Comparison of ENCODE assay signal across 8 cellular contexts in genomic region chr7:127392182-127392565, GRCh38. TPM values are rescaled to one million over a fixed set of nuclear protein-coding genes. Genes with fewer than 3 reads are reported as not detected.
DNase-seq lines count a peak whose midpoint lies in the region; ATAC-seq and TF ChIP-seq lines count a peak whose summit lies in the region.

No MANE protein-coding gene starts in this region.

- no peak overlapping the region for H3K4ac ChIP-seq in neuronal stem cell (ENCODE audit: low read length)

- no peak overlapping the region for H2BK5ac ChIP-seq in neuronal stem cell (ENCODE audit: low read length)

- H3K27ac ChIP-seq in OCI-LY1 (ENCODE audit: low read depth, low read length, poor library complexity, severe bottlenecking) (peak overlapping the region; percentile 78), neuronal stem cell (replicated peaks; ENCODE audit: low read length) (no peak overlapping the region), temporal lobe (ENCODE audit: low read depth, low read length) (peak overlapping the region; percentile 61)

- peaks cover 2% of the 10 kb centered on the region for H3K79me1 ChIP-seq in neuronal stem cell (ENCODE audit: low read depth, low read length)

- DNase-seq in NOMO-1 treated with DMSO at 0.1 percent for 48 hours (lab: John Stamatoyannopoulos, UW; ENCODE audit: unreplicated experiment) (peak; percentile 10), NOMO-1 treated with dmso at 0.1 percent for 144 hours (lab: John Stamatoyannopoulos, UW; ENCODE audit: unreplicated experiment) (no peak), fibroblast of the conjunctiva (ENCODE audit: low read depth) (peak; percentile 6), neuronal stem cell (ENCODE audit: low spot score) (no peak)
- peak; percentile 59 for DNase-seq in activated effector memory CD4-positive, alpha-beta T cell treated with Interleukin-2 at 50 U/mL for 16 hours

- H3K18ac ChIP-seq in neuronal stem cell (ENCODE audit: low read length) = peak overlapping the region; percentile 64

- H3K36me3 ChIP-seq in OCI-LY1 (ENCODE audit: insufficient read depth, low read length) (peaks cover 42% of the 10 kb centered on the region), neuronal stem cell (replicated peaks in 1 of 2; ENCODE audit: control insufficient read depth in 2 of 2, insufficient read depth in 2 of 2, low read length in 2 of 2) (peaks cover 1 to 37% of the 10 kb centered on the region in 2 donors)

- ATAC-seq in HG02870 (IDR thresholded peaks at IDR 0.05; ENCODE audit: unreplicated experiment) = peak; percentile 38

- H3K23ac ChIP-seq in neuronal stem cell (ENCODE audit: low read depth, low read length, poor library complexity) = peak overlapping the region; percentile 65

- peak overlapping the region; percentile 5 for H3K14ac ChIP-seq in neuronal stem cell (ENCODE audit: low read length)

- no peak for TF ChIP-seq CTCF in OCI-LY1 (IDR thresholded peaks at IDR 0.05; ENCODE audit: low read length)

- H3K4me2 ChIP-seq in OCI-LY1 (ENCODE audit: low read length) (peak overlapping the region; percentile 94), neuronal stem cell (ENCODE audit: insufficient read depth, low read length, poor library complexity, severe bottlenecking) (peak overlapping the region; percentile 90)

- peaks cover 39% of the 10 kb centered on the region for H3K4me1 ChIP-seq in OCI-LY1 (ENCODE audit: insufficient read depth, low read length, severe bottlenecking)
- peaks cover 0 to 3% of the 10 kb centered on the region in 2 donors for H3K4me1 ChIP-seq in neuronal stem cell (ENCODE audit: control insufficient read depth in 2 of 2, insufficient read depth in 1 of 2, low read depth in 1 of 2, low read length in 2 of 2)

- no peak overlapping the region for H2BK15ac ChIP-seq in neuronal stem cell (ENCODE audit: low read length)

- H3K27me3 ChIP-seq in OCI-LY1 (ENCODE audit: insufficient read depth, low read length) (no peaks in the 10 kb centered on the region), neuronal stem cell (ENCODE audit: control insufficient read depth in 3 of 3, insufficient read depth in 3 of 3, low read depth in 1 of 3, low read length in 3 of 3) (peaks cover 0 to 10% (median 0%) of the 10 kb centered on the region in 3 experiments)

- no peak overlapping the region for H2AFZ ChIP-seq in OCI-LY1 (ENCODE audit: low read length)
- H2AFZ ChIP-seq in neuronal stem cell (ENCODE audit: low read length) = peak overlapping the region; percentile 97

- no peaks in the 10 kb centered on the region for H3K9me2 ChIP-seq in OCI-LY1 (ENCODE audit: low read depth, low read length)

- no peak overlapping the region for H2BK120ac ChIP-seq in neuronal stem cell (ENCODE audit: low read depth, low read length)

- H3K9ac ChIP-seq in OCI-LY1 (ENCODE audit: low read length) (peak overlapping the region; percentile 96), neuronal stem cell (ENCODE audit: low read depth, low read length, poor library complexity) (peak overlapping the region; percentile 71)

- H3K79me2 ChIP-seq in OCI-LY1 (ENCODE audit: insufficient read depth, low read length) = peaks cover 44% of the 10 kb centered on the region

- H2BK12ac ChIP-seq in neuronal stem cell (ENCODE audit: low read length) = no peak overlapping the region

- no peak overlapping the region for H4K8ac ChIP-seq in neuronal stem cell (ENCODE audit: low read depth, low read length)

- H3K4me3 ChIP-seq in OCI-LY1 (ENCODE audit: low read depth, low read length, poor library complexity, severe bottlenecking) (peak overlapping the region; percentile 86), neuronal stem cell (ENCODE audit: low read length in 2 of 2) (peak overlapping the region; percentile 59 to 93)

- H4K91ac ChIP-seq in neuronal stem cell (ENCODE audit: low read depth, low read length, poor library complexity) = no peak overlapping the region

- no peak overlapping the region for H2AK5ac ChIP-seq in neuronal stem cell (ENCODE audit: low read depth, low read length)

- no CpG with 5 or more reads among the region's 48 CpGs for WGBS in neuronal stem cell (ENCODE audit: extremely low coverage in 2 of 2, insufficient read length in 2 of 2, insufficient replicate concordance in 1 of 2), 2 donors

- no peaks in the 10 kb centered on the region for H3K9me3 ChIP-seq in OCI-LY1 (ENCODE audit: low read length)
- no peaks in the 10 kb centered on the region for H3K9me3 ChIP-seq in neuronal stem cell (replicated peaks in 1 of 2; ENCODE audit: control insufficient read depth in 2 of 2, insufficient read depth in 1 of 2, low read depth in 1 of 2, low read length in 2 of 2)

- no peaks in the 10 kb centered on the region for H3F3A ChIP-seq in OCI-LY1 (ENCODE audit: insufficient read depth, low read length)

- peaks cover 5% of the 10 kb centered on the region; the same call in 1 of the 2 replicates for H4K20me1 ChIP-seq in OCI-LY1 (ENCODE audit: insufficient read depth, low read length)

RNA-seq across cellular contexts. Expression of gene ZNF800, which starts 0.3 kb away (rescaled TPM):
- polyA plus RNA-seq in neuronal stem cell (2013, experiment 1 of 2) = 12.8 TPM
- 12.7 TPM for polyA plus RNA-seq in neuronal stem cell (2013, experiment 2 of 2)
- 51.6 TPM for total RNA-seq in temporal lobe

Comparison
In these comparisons a context has a peak if more than half of its experiments do, and no peak if none do; other contexts are left out.
1. DNase-seq: peak in NOMO-1 treated with DMSO at 0.1 percent for 48 hours (single experiment), activated effector memory CD4-positive, alpha-beta T cell treated with Interleukin-2 at 50 U/mL for 16 hours (single experiment) and fibroblast of the conjunctiva (single experiment); none in NOMO-1 treated with dmso at 0.1 percent for 144 hours (single experiment) and neuronal stem cell (single experiment).